Comparison of ENCODE assay signal across 1 cellular context in genomic region chr2:100820346-100821254, GRCh38.
A peak's percentile ranks its signal among the peaks of the same experiment; 100 is the strongest.
TF ChIP-seq lines count a peak whose summit lies in the region.

No MANE protein-coding gene starts in this region.

TF ChIP-seq in HepG2, 621 proteins besides CTCF, POLR2A, EP300 and RAD21 (continued from another document and continues in another):
- TF ChIP-seq ZHX2 (IDR thresholded peaks at IDR 0.05; ENCODE audit: low read depth): no peak
- TF ChIP-seq ZHX2 (CRISPR knock-in tag; IDR thresholded peaks at IDR 0.05; ENCODE audit: borderline replicate concordance): no peak
- no peak for TF ChIP-seq HINFP (CRISPR knock-in tag; IDR thresholded peaks at IDR 0.05; ENCODE audit: low read depth)
- TF ChIP-seq ZNF431 (CRISPR knock-in tag; IDR thresholded peaks at IDR 0.05; ENCODE audit: borderline replicate concordance, low read depth): no peak; the same call in 1 of the 2 replicates
- TF ChIP-seq ZNF652 (CRISPR knock-in tag; IDR thresholded peaks at IDR 0.05; ENCODE audit: borderline replicate concordance, low read depth): no peak
- no peak for TF ChIP-seq KLF11 (CRISPR knock-in tag; IDR thresholded peaks at IDR 0.05)
- no peak for TF ChIP-seq ZNF775 (CRISPR knock-in tag; IDR thresholded peaks at IDR 0.05; ENCODE audit: borderline replicate concordance)
- TF ChIP-seq MXD1 (CRISPR knock-in tag; IDR thresholded peaks at IDR 0.05): peak; percentile 56; the same call in 1 of the 2 replicates
- TF ChIP-seq NCOA2 (CRISPR knock-in tag; IDR thresholded peaks at IDR 0.05): no peak
- TF ChIP-seq DZIP1 (CRISPR knock-in tag; IDR thresholded peaks at IDR 0.05): 0 out of 2 replicates have a peak, but pooled peaks have one; percentile 50
- no peak for TF ChIP-seq E2F2 (CRISPR knock-in tag; IDR thresholded peaks at IDR 0.05; ENCODE audit: borderline replicate concordance)
- no peak for TF ChIP-seq ATAD3A (CRISPR knock-in tag; IDR thresholded peaks at IDR 0.05)
- no peak for TF ChIP-seq CREB1 (IDR thresholded peaks at IDR 0.05)
- TF ChIP-seq CREB1 (CRISPR knock-in tag; IDR thresholded peaks at IDR 0.05): no peak
- TF ChIP-seq ZNF674 (CRISPR knock-in tag; IDR thresholded peaks at IDR 0.05; ENCODE audit: low read depth): no peak
- 0 out of 2 replicates have a peak, but pooled peaks have one; percentile 57 for TF ChIP-seq ZBTB34 (CRISPR knock-in tag; IDR thresholded peaks at IDR 0.05)
- no peak for TF ChIP-seq ZNF260 (CRISPR knock-in tag; IDR thresholded peaks at IDR 0.05; ENCODE audit: borderline replicate concordance, low read depth)
- TF ChIP-seq PHB2 (IDR thresholded peaks at IDR 0.05; ENCODE audit: partially characterized antibody): no peak
- no peak; the same call in 1 of the 2 replicates for TF ChIP-seq ZNF225 (CRISPR knock-in tag; IDR thresholded peaks at IDR 0.05)
- no peak for TF ChIP-seq GMEB2 (CRISPR knock-in tag; IDR thresholded peaks at IDR 0.05; ENCODE audit: low read depth)
- TF ChIP-seq CREM (IDR thresholded peaks at IDR 0.05): no peak
- no peak for TF ChIP-seq CREM (CRISPR knock-in tag; IDR thresholded peaks at IDR 0.05)
- no peak for TF ChIP-seq ZNF296 (CRISPR knock-in tag; conservative IDR thresholded peaks at IDR 0.05)
- peak; percentile 46 for TF ChIP-seq POGZ (CRISPR knock-in tag; IDR thresholded peaks at IDR 0.05)
- TF ChIP-seq ZNF460 (CRISPR knock-in tag; IDR thresholded peaks at IDR 0.05; ENCODE audit: borderline replicate concordance): no peak
- no peak for TF ChIP-seq TEF (CRISPR knock-in tag; IDR thresholded peaks at IDR 0.05)
- TF ChIP-seq CREB3 (CRISPR knock-in tag; IDR thresholded peaks at IDR 0.05): no peak
- peak; percentile 68 for TF ChIP-seq ARID4A (CRISPR knock-in tag; IDR thresholded peaks at IDR 0.05; ENCODE audit: borderline replicate concordance)
- no peak for TF ChIP-seq SRSF1 (optimal IDR thresholded peaks at IDR 0.05; ENCODE audit: low read depth, low read length)
- TF ChIP-seq NFYB (CRISPR knock-in tag; IDR thresholded peaks at IDR 0.05): no peak
- TF ChIP-seq SP140L (CRISPR knock-in tag; IDR thresholded peaks at IDR 0.05; ENCODE audit: borderline replicate concordance): no peak
- no peak for TF ChIP-seq SIN3B (IDR thresholded peaks at IDR 0.05; ENCODE audit: low read length)
- TF ChIP-seq TOPORS (CRISPR knock-in tag; IDR thresholded peaks at IDR 0.05): no peak
- TF ChIP-seq PPARG (CRISPR knock-in tag; conservative IDR thresholded peaks at IDR 0.05): no peak
- no peak for TF ChIP-seq CENPBD1 (CRISPR knock-in tag; IDR thresholded peaks at IDR 0.05; ENCODE audit: borderline replicate concordance, low read depth)
- 0 out of 2 replicates have a peak, but pooled peaks have one; percentile 14 for TF ChIP-seq GATAD1 (CRISPR knock-in tag; IDR thresholded peaks at IDR 0.05)
- no peak for TF ChIP-seq ZNF792 (CRISPR knock-in tag; IDR thresholded peaks at IDR 0.05)
